36 cellular contexts compared by ENCODE assay signal in the genomic region with DNA sequence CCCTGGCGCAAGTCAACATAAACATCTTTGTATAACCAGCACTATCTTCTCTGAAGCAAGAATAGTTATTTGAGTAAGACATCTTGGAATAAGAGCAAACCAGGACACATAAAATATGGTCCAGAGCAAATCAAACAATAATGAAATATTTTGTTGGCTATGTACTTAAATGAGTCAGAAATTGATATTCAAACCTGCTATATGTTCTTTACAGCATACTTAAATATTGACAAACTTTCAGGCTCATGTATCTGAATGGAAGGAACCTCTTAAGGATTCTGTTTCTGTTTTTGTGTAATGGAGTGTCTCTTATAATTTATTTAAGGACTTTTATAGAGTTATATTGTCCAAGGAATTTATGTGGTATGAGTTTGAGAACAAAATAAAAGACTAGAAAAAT.
"Had no signal": no experiment of that assay in that cellular context is flagged by ENCODE, and none has a peak within 500 bp of the region (broad histone marks: within the 10 kb centered on the region; RNA-seq: fewer than 3 reads in every experiment).

No MANE protein-coding gene starts in this region.

- H3K36me3 ChIP-seq: MG63 had no signal

- H3K4me3 ChIP-seq: MG63 had no signal

- DNase-seq: Karpas-422, Kasumi-1, MG63, MM.1S, MV-4-11, NCI-H1048, NCI-H1092, NCI-H1092 treated with DMSO at 0.1 percent for 48 hours, NCI-H1105, NCI-H1105 treated with DMSO at 0.1 percent for 48 hours, NCI-H1417, NCI-H1417 treated with DMSO at 0.1 percent for 48 hours, NCI-H1436, NCI-H1436 treated with DMSO at 0.1 percent for 48 hours, NCI-H146, NCI-H1694, NCI-H1694 treated with DMSO at 0.1 percent for 48 hours, NCI-H187, NCI-H187 treated with DMSO at 0.1 percent for 48 hours, NCI-H1930, NCI-H2029, NCI-H2029 treated with DMSO at 0.1 percent for 48 hours, NCI-H2081, NCI-H2081 treated with DMSO at 0.1 percent for 48 hours, NCI-H2107, NCI-H2171, NCI-H2171 treated with DMSO at 0.1 percent for 48 hours, NCI-H2227 treated with DMSO at 0.1 percent for 48 hours, NCI-H226, NCI-H345, NCI-H446, NCI-H446 treated with DMSO at 0.1 percent for 48 hours, NCI-H510A, NCI-H510A treated with DMSO at 0.1 percent for 48 hours, NCI-H524, NCI-H524 treated with DMSO at 0.1 percent for 48 hours had no signal

- H3K9me3 ChIP-seq: MG63 had no signal

- H3K27me3 ChIP-seq: MG63 had no signal
